ENCODE assay signal across 18 cellular contexts in genomic region chr4:147756417-147756816, GRCh38. TPM values are rescaled to one million over a fixed set of nuclear protein-coding genes. Genes with fewer than 3 reads are reported as not detected.
DNase-seq lines count a peak whose midpoint lies in the region; ATAC-seq and TF ChIP-seq lines count a peak whose summit lies in the region.
"Had no signal": no experiment of that assay in that cellular context is flagged by ENCODE, and none has a peak within 500 bp of the region (broad histone marks: within the 10 kb centered on the region; RNA-seq: fewer than 3 reads in every experiment).

No MANE protein-coding gene starts in this region.

- H3K23ac ChIP-seq in IMR-90 (ENCODE audit: low read depth, low read length), result no peak overlapping the region

- peak overlapping the region; percentile 36 for H3K14ac ChIP-seq in IMR-90 (replicated peaks; ENCODE audit: low read depth, low read length)

- H2AK9ac ChIP-seq in IMR-90 (replicated peaks; ENCODE audit: low read depth, low read length, poor library complexity), result no peak overlapping the region

- H3K79me1 ChIP-seq in IMR-90 (ENCODE audit: low read depth in 1 of 2, low read length in 2 of 2), result peaks cover 24 to 67% of the 10 kb centered on the region in 2 experiments

- H3K4me1 ChIP-seq in IMR-90 (ENCODE audit: control insufficient read depth, insufficient read depth, low read length), result peaks cover 24% of the 10 kb centered on the region
- H3K4me1 ChIP-seq in osteoblast (ENCODE audit: insufficient read depth, low read length), result peaks cover 40% of the 10 kb centered on the region
- peaks cover 2 to 32% (median 13%) of the 10 kb centered on the region in 4 donors for H3K4me1 ChIP-seq in transverse colon

- H2AFZ ChIP-seq in IMR-90 (replicated peaks; ENCODE audit: low read length, poor library complexity), result no peak overlapping the region
- H2AFZ ChIP-seq in osteoblast (ENCODE audit: low read length), result no peak overlapping the region

- TF ChIP-seq RAD21 in IMR-90 (IDR thresholded peaks at IDR 0.05; ENCODE audit: low read length), result no peak

- H4K91ac ChIP-seq in IMR-90 (ENCODE audit: insufficient read depth, low read depth, low read length), result peak overlapping the region; percentile 73

- peak overlapping the region; percentile 71; the same call in 1 of the 2 replicates for H2AK5ac ChIP-seq in IMR-90 (ENCODE audit: low read depth, low read length)

- ATAC-seq in IMR-90 (ENCODE audit: low read depth) (no peak), GM21447 (IDR thresholded peaks at IDR 0.05; ENCODE audit: unreplicated experiment) (no peak), HG03442 (IDR thresholded peaks at IDR 0.05; ENCODE audit: unreplicated experiment) (no peak)
- ATAC-seq: activated naive CD4-positive, alpha-beta T cell treated with anti-CD3 and anti-CD28 coated beads, Interleukin-2, amount 50 U/mL, for 72 hours; effector memory CD8-positive, alpha-beta T cell had no signal

- POLR2A ChIA-PET in IMR-90 (lab: Charles Lee; ENCODE audit: unreplicated experiment), result no interaction called here

- peak overlapping the region; percentile 75 for H3K18ac ChIP-seq in IMR-90 (ENCODE audit: low read depth, low read length)

- TF ChIP-seq POLR2A in IMR-90 (IDR thresholded peaks at IDR 0.05; ENCODE audit: low read depth, low read length) (no peak), transverse colon (IDR thresholded peaks at IDR 0.05) (no peak)

- intact Hi-C loops in IMR-90 (cut with micrococcal nuclease), result no loop called here
- intact Hi-C loops in transverse colon (cut with DNase I; ENCODE audit: low total_unique reads), result no loop called here

- TF ChIP-seq EP300 in transverse colon (IDR thresholded peaks at IDR 0.05; ENCODE audit: low read depth), result no peak

- peak overlapping the region; percentile 36; the same call in 1 of the 2 replicates for H2BK20ac ChIP-seq in IMR-90 (ENCODE audit: low read depth, low read length)

- in situ Hi-C loops in IMR-90 (cut with MboI; ENCODE audit: low sequenced_read_pairs) (no loop called here), transverse colon (cut with MboI; ENCODE audit: low pct_ligation_motif_present in 1 of 4, low pct_unique_long_range_greater_than_20kb in 1 of 4, low sequenced_read_pairs in 3 of 4) (no loop called here)

- peak overlapping the region in 1 of 2 experiments; percentile 53; a peak in 2 of 4 replicates for H4K8ac ChIP-seq in IMR-90 (ENCODE audit: low read depth in 2 of 2, low read length in 2 of 2)

- TF ChIP-seq CTCF in IMR-90 (conservative IDR thresholded peaks at IDR 0.05; ENCODE audit: low read depth, low read length), result no peak
- TF ChIP-seq CTCF in epithelial cell of esophagus (IDR thresholded peaks at IDR 0.05; ENCODE audit: insufficient read depth, low read depth, low read length, missing control alignments), result no peak
- no peak for TF ChIP-seq CTCF in osteoblast (IDR thresholded peaks at IDR 0.05; ENCODE audit: extremely low read depth, low read depth, low read length)
- no peak for TF ChIP-seq CTCF in transverse colon (IDR thresholded peaks at IDR 0.05)

- H3K27ac ChIP-seq in IMR-90 (ENCODE audit: insufficient read depth, low read length), result peak overlapping the region; percentile 95; the same call in 1 of the 2 replicates
- peak overlapping the region; percentile 63 for H3K27ac ChIP-seq in osteoblast (ENCODE audit: low read depth, low read length)
- H3K27ac ChIP-seq in transverse colon, result peak overlapping the region; percentile 58 to 83 (median 68)

- H3K36me3 ChIP-seq in IMR-90 (ENCODE audit: control insufficient read depth, insufficient read depth, low read length) (no peaks in the 10 kb centered on the region), osteoblast (ENCODE audit: insufficient read depth, low read length) (no peaks in the 10 kb centered on the region), transverse colon (no peaks in the 10 kb centered on the region)

- H3K27me3 ChIP-seq in IMR-90 (ENCODE audit: control insufficient read depth, insufficient read depth, low read length) (no peaks in the 10 kb centered on the region), osteoblast (ENCODE audit: insufficient read depth, low read length) (no peaks in the 10 kb centered on the region), transverse colon (no peaks in the 10 kb centered on the region)

- BruUV-seq in IMR-90 (replicated peaks; lab: Mats Ljungman, UMichigan), result no TSS peak

- dilution Hi-C loops in IMR-90 (cut with HindIII; ENCODE audit: low sequenced_read_pairs, unreplicated experiment), result no loop called here

- H3K9ac ChIP-seq in IMR-90 (ENCODE audit: low read depth, low read length), result no peak overlapping the region

- peaks cover 63% of the 10 kb centered on the region for H3K79me2 ChIP-seq in osteoblast (ENCODE audit: insufficient read depth, low read length)

- peaks cover 13% of the 10 kb centered on the region for H3K9me1 ChIP-seq in IMR-90 (ENCODE audit: insufficient read depth, low read length)

- H2BK120ac ChIP-seq in IMR-90 (ENCODE audit: low read depth, low read length), result peak overlapping the region; percentile 56

- CTCF ChIA-PET in IMR-90 (lab: Yijun Ruan, JAX), result interaction anchor here (0.7 to 2.4 kb wide), 2 partner anchors 110 to 1020 kb away, joined by 7 to 12 read pairs; no protein-coding TSS in a partner anchor

- peak overlapping the region; percentile 91 for H4K5ac ChIP-seq in IMR-90 (ENCODE audit: low read depth, low read length)

- WGBS in IMR-90 (ENCODE audit: extremely low coverage in 2 of 2, insufficient read length in 1 of 2), 2 experiments, result no CpG with 5 or more reads among the region's 1 CpG
- 86% methylated on average over 1 of the region's 1 CpG; no CpG with 5 or more reads in 1 of the 2 donors for WGBS in transverse colon (ENCODE audit: low coverage in 1 of 2), 2 donors

- no peak overlapping the region for H3K4me3 ChIP-seq in IMR-90 (ENCODE audit: insufficient read depth, low read depth, low read length)
- H3K4me3 ChIP-seq in epithelial cell of esophagus (ENCODE audit: low read length), result no peak overlapping the region
- no peak overlapping the region for H3K4me3 ChIP-seq in osteoblast (ENCODE audit: insufficient read depth, low read length)
- H3K4me3 ChIP-seq in transverse colon, result no peak overlapping the region

- H2BK15ac ChIP-seq in IMR-90 (ENCODE audit: low read depth, low read length), result peak overlapping the region; percentile 59; the same call in 1 of the 3 replicates

- no peak overlapping the region; the same call in 1 of the 2 replicates for H3K56ac ChIP-seq in IMR-90 (ENCODE audit: extremely low read depth, insufficient read depth, low read length)

- peak overlapping the region; percentile 88 for H2BK5ac ChIP-seq in IMR-90 (ENCODE audit: low read depth, low read length, poor library complexity, severe bottlenecking)

- H3K4me2 ChIP-seq in IMR-90 (ENCODE audit: low read depth, low read length), result no peak overlapping the region
- H3K4me2 ChIP-seq in osteoblast (ENCODE audit: insufficient read depth, low read length), result peak overlapping the region; percentile 49

- DNase-seq in IMR-90 (no peak), epithelial cell of esophagus (ENCODE audit: low read depth) (peak; percentile 35), osteoblast (ENCODE audit: insufficient read length, low spot score, missing footprints) (no peak), transverse colon (no peak), SW 1271 (lab: John Stamatoyannopoulos, UW) (no peak)
- DNase-seq: activated CD4-positive, alpha-beta T cell treated with anti-CD3 and anti-CD28 coated beads for 1 hour; CD8-positive, alpha-beta memory T cell; effector memory CD8-positive, alpha-beta T cell; hippocampal formation; kidney; mesendoderm; NCI-H1417 treated with DMSO at 0.1 percent for 48 hours; NCI-H2171; NCI-H69; substantia nigra had no signal

- H3K4ac ChIP-seq in IMR-90 (ENCODE audit: low read depth, low read length), result peak overlapping the region; percentile 62

- H3K9me3 ChIP-seq in IMR-90 (ENCODE audit: control insufficient read depth, insufficient read depth, low read length), result no peaks in the 10 kb centered on the region
- no peaks in the 10 kb centered on the region for H3K9me3 ChIP-seq in osteoblast (ENCODE audit: low read depth, low read length)
- no peaks in the 10 kb centered on the region for H3K9me3 ChIP-seq in transverse colon

- H4K20me1 ChIP-seq in IMR-90 (ENCODE audit: insufficient read depth, low read length) (peaks cover 19% of the 10 kb centered on the region), osteoblast (ENCODE audit: insufficient read depth, low read length) (peaks cover 10% of the 10 kb centered on the region)

TF ChIP-seq in IMR-90, 13 proteins besides CTCF, POLR2A, EP300 and RAD21:
- TF ChIP-seq MAZ (IDR thresholded peaks at IDR 0.05; ENCODE audit: borderline replicate concordance, low read depth, low read length) (no peak), RCOR1 (IDR thresholded peaks at IDR 0.05; ENCODE audit: insufficient replicate concordance, low read length) (no peak), CHD1 (IDR thresholded peaks at IDR 0.05; ENCODE audit: low read depth, low read length) (no peak), MXI1 (IDR thresholded peaks at IDR 0.05; ENCODE audit: borderline replicate concordance, low read depth, low read length) (no peak), CEBPB (IDR thresholded peaks at IDR 0.05; ENCODE audit: low read depth, low read length) (no peak), SMC3 (IDR thresholded peaks at IDR 0.05; ENCODE audit: low read depth, low read length) (no peak), NFE2L2 (IDR thresholded peaks at IDR 0.05; ENCODE audit: low read depth, low read length) (no peak), BHLHE40 (IDR thresholded peaks at IDR 0.05; ENCODE audit: low read depth, low read length) (no peak), RFX5 (IDR thresholded peaks at IDR 0.05; ENCODE audit: low read depth, low read length) (no peak), FOS (IDR thresholded peaks at IDR 0.05; ENCODE audit: low read depth, low read length) (no peak)
- TF ChIP-seq, protein P1, sequence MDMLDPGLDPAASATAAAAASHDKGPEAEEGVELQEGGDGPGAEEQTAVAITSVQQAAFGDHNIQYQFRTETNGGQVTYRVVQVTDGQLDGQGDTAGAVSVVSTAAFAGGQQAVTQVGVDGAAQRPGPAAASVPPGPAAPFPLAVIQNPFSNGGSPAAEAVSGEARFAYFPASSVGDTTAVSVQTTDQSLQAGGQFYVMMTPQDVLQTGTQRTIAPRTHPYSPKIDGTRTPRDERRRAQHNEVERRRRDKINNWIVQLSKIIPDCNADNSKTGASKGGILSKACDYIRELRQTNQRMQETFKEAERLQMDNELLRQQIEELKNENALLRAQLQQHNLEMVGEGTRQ (IDR thresholded peaks at IDR 0.05; ENCODE audit: low read depth, low read length), result no peak

RNA-seq across cellular contexts. Expression of gene ARHGAP10, which starts 24.5 kb away (rescaled TPM):
- total RNA-seq in IMR-90 (2012; rRNA removed), result 29.4 and 42.8 TPM in 2 replicates
- polyA plus RNA-seq in IMR-90 (2012; rRNA removed), result 27.1 and 29.0 TPM in 2 replicates
- 24.2 and 25.1 TPM in 2 replicates for polyA plus RNA-seq in IMR-90 (2012; cell fraction: cytosol; rRNA removed)
- 25.9 and 37.1 TPM in 2 replicates for polyA plus RNA-seq in IMR-90 (2012; cell fraction: nucleus; rRNA removed; ENCODE audit: low replicate concordance)
- total RNA-seq in osteoblast, result 31.5 and 32.7 TPM in 2 replicates
- total RNA-seq in transverse colon, result 10 to 100 TPM; 14.7 to 27.3 (median 22.9) TPM
